2 cellular contexts compared by ENCODE assay signal in the genomic region with DNA sequence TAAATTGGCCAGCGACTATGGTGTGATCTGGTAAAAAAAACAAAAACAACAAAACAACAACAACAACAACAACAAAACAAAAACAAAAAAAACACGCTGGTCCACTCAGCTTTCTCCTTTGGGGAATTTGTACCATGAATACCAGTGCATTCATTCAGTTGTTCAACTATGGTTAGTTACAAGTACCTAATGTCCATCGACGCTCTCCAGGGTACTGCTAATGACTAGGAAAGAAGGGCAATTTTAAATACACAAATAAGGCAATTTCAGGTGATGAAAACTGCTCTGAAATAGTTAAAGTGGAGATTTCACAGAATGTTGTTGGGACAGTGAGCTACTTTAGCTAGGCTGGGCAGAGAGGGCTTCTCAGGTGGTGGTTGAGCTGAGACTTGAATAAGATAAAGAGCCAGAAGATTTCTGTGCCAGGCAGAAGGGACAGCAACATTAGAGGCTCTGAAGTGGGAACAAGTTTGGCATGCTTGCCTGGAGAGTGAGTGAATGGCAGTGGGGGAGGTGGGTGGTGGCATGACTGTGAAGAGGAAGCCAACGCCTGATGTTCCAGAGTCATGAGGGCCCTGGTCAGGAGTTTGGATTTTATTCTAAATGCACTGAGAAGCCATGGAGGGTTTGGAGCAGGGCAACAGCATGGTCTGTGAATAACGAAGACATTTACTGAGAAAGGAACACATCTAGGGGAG.
TF ChIP-seq lines count a peak whose summit lies in the region.

No MANE protein-coding gene starts in this region.

TF ChIP-seq in A549, 52 proteins besides CTCF, POLR2A, EP300 and RAD21:
- TF ChIP-seq RCOR1 (IDR thresholded peaks at IDR 0.05; ENCODE audit: low read depth, low read length) (no peak), PHF8 (IDR thresholded peaks at IDR 0.05; ENCODE audit: borderline replicate concordance, low read depth) (no peak), EHF (CRISPR knock-in tag; IDR thresholded peaks at IDR 0.05) (no peak), SREBF2 (IDR thresholded peaks at IDR 0.05) (no peak), KDM1A (IDR thresholded peaks at IDR 0.05; ENCODE audit: low read depth) (no peak)
- TF ChIP-seq, protein P1, sequence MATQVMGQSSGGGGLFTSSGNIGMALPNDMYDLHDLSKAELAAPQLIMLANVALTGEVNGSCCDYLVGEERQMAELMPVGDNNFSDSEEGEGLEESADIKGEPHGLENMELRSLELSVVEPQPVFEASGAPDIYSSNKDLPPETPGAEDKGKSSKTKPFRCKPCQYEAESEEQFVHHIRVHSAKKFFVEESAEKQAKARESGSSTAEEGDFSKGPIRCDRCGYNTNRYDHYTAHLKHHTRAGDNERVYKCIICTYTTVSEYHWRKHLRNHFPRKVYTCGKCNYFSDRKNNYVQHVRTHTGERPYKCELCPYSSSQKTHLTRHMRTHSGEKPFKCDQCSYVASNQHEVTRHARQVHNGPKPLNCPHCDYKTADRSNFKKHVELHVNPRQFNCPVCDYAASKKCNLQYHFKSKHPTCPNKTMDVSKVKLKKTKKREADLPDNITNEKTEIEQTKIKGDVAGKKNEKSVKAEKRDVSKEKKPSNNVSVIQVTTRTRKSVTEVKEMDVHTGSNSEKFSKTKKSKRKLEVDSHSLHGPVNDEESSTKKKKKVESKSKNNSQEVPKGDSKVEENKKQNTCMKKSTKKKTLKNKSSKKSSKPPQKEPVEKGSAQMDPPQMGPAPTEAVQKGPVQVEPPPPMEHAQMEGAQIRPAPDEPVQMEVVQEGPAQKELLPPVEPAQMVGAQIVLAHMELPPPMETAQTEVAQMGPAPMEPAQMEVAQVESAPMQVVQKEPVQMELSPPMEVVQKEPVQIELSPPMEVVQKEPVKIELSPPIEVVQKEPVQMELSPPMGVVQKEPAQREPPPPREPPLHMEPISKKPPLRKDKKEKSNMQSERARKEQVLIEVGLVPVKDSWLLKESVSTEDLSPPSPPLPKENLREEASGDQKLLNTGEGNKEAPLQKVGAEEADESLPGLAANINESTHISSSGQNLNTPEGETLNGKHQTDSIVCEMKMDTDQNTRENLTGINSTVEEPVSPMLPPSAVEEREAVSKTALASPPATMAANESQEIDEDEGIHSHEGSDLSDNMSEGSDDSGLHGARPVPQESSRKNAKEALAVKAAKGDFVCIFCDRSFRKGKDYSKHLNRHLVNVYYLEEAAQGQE (IDR thresholded peaks at IDR 0.05) = peak; percentile 76

TF ChIP-seq in GM12878, 131 proteins besides CTCF, POLR2A, EP300 and RAD21:
- TF ChIP-seq, protein P1 (IDR thresholded peaks at IDR 0.05; ENCODE audit: low read depth, low read length) = peak; percentile 47; the same call in 1 of the 2 replicates
- TF ChIP-seq, protein P2, sequence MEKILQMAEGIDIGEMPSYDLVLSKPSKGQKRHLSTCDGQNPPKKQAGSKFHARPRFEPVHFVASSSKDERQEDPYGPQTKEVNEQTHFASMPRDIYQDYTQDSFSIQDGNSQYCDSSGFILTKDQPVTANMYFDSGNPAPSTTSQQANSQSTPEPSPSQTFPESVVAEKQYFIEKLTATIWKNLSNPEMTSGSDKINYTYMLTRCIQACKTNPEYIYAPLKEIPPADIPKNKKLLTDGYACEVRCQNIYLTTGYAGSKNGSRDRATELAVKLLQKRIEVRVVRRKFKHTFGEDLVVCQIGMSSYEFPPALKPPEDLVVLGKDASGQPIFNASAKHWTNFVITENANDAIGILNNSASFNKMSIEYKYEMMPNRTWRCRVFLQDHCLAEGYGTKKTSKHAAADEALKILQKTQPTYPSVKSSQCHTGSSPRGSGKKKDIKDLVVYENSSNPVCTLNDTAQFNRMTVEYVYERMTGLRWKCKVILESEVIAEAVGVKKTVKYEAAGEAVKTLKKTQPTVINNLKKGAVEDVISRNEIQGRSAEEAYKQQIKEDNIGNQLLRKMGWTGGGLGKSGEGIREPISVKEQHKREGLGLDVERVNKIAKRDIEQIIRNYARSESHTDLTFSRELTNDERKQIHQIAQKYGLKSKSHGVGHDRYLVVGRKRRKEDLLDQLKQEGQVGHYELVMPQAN (conservative IDR thresholded peaks at IDR 0.05) = no peak
TF ChIP-seq in GM12878: peak in this region for 1.
